Comparison of ENCODE assay signal across 8 cellular contexts in genomic region chr5:80487829-80488708, GRCh38. TPM values are rescaled to one million over a fixed set of nuclear protein-coding genes. Genes with fewer than 3 reads are reported as not detected.
DNase-seq lines count a peak whose midpoint lies in the region; ATAC-seq and TF ChIP-seq lines count a peak whose summit lies in the region.

Gene FAM151B, plus strand, starts transcription at chr5:80488100. Its CDS starts 24 bp downstream, at chr5:80488124.

- DNase-seq in GM04504 (ENCODE audit: low read depth) (peak; percentile 72), NCI-H1048 (lab: John Stamatoyannopoulos, UW) (peak; percentile 89), SKM-1 (lab: John Stamatoyannopoulos, UW; ENCODE audit: unreplicated experiment) (peak; percentile 68), head of caudate nucleus (peak; percentile 64 to 95 (median 88)), omental fat pad (ENCODE audit: low spot score) (peak; percentile 28), testis (peak; percentile 89)

- H3K4me3 ChIP-seq in testis, result peak within 1 kb of the TSS; percentile 61 to 80

- no peaks in the 10 kb centered on the region for H3K36me3 ChIP-seq in testis (ENCODE audit: low read depth, missing control alignments)

- no peaks in the 10 kb centered on the region for H3K9me3 ChIP-seq in testis

- no peaks in the 10 kb centered on the region for H3K9me3 Mint-ChIP-seq in activated naive CD8-positive, alpha-beta T cell (ENCODE audit: low read depth)

- no peaks in the 10 kb centered on the region for H3K4me1 ChIP-seq in testis

- ATAC-seq in HG02588 (IDR thresholded peaks at IDR 0.05; ENCODE audit: unreplicated experiment), result peak; percentile 90
- peak; percentile 97 for ATAC-seq in omental fat pad (ENCODE audit: low FRiP score)

- H3K27ac Mint-ChIP-seq in activated naive CD8-positive, alpha-beta T cell, result peak within 1 kb of the TSS; percentile 67

- 0% methylated on average over 23 to 83 of the region's 83 CpGs for WGBS in testis, 2 donors

- peaks cover 16% of the 10 kb centered on the region for H3K4me1 Mint-ChIP-seq in activated naive CD8-positive, alpha-beta T cell (ENCODE audit: low read depth)

- no peaks in the 10 kb centered on the region for H3K27me3 Mint-ChIP-seq in activated naive CD8-positive, alpha-beta T cell

- H3K4me3 Mint-ChIP-seq in activated naive CD8-positive, alpha-beta T cell, result peak within 1 kb of the TSS; percentile 89

- TF ChIP-seq CTCF in omental fat pad (IDR thresholded peaks at IDR 0.05), result no peak
- no peak for TF ChIP-seq CTCF in testis (IDR thresholded peaks at IDR 0.05)

- TF ChIP-seq POLR2A in testis (IDR thresholded peaks at IDR 0.05), result no peak

- intact Hi-C loops in head of caudate nucleus (cut with DNase I), result loop anchor here (5.0 to 10.0 kb wide), 2 partner anchors 73 to 164 kb away; partner anchors contain the start of genes DHFR and MSH3
- intact Hi-C loops in testis (cut with DNase I; ENCODE audit: low total_unique reads), result no loop called here

- H3K36me3 Mint-ChIP-seq in activated naive CD8-positive, alpha-beta T cell, result peaks cover 4% of the 10 kb centered on the region

- H3K27ac ChIP-seq in testis, result peak within 1 kb of the TSS; percentile 76 to 81

- H3K27me3 ChIP-seq in testis, result no peaks in the 10 kb centered on the region

RNA-seq across cellular contexts. Expression of gene FAM151B, which starts in this region (rescaled TPM):
- total RNA-seq in omental fat pad (1 to 10 TPM in 3 of 4 donors, under 1 TPM in 1; 0.79 to 5.7 (median 4.1) TPM), testis (1 to 10 TPM; 2.8 to 5.0 TPM)
- 2.8 TPM for polyA plus RNA-seq in testis (ENCODE audit: insufficient read depth, low read depth, low replicate concordance)

Comparison
In these comparisons a context has a peak if more than half of its experiments do, and no peak if none do; other contexts are left out.
1. Peak in every context shown above with its lines: DNase-seq, ATAC-seq, H3K4me3 ChIP-seq and H3K27ac ChIP-seq.
2. DNase-seq: peak in every context shown above with its lines; median percentile 89 in NCI-H1048; 89 in testis; 88 in head of caudate nucleus; 72 in GM04504; 68 in SKM-1; 28 in omental fat pad.